Comparison of ENCODE assay signal across 1 cellular context in genomic region chr9:137423810-137424291, GRCh38.
TF ChIP-seq lines count a peak whose summit lies in the region.

No MANE protein-coding gene starts in this region.

TF ChIP-seq in GM12878, 131 proteins besides CTCF, POLR2A, EP300 and RAD21:
- TF ChIP-seq GATAD2B (conservative IDR thresholded peaks at IDR 0.05; ENCODE audit: low read depth) (0 out of 2 replicates have a peak, but pooled peaks have one; percentile 16), CUX1 (IDR thresholded peaks at IDR 0.05; ENCODE audit: insufficient replicate concordance, low read depth, low read length) (no peak)
